20 cellular contexts compared by ENCODE assay signal in genomic region chr17:63142836-63143235, GRCh38.
"Had no signal": no experiment of that assay in that cellular context is flagged by ENCODE, and none has a peak within 500 bp of the region (broad histone marks: within the 10 kb centered on the region; RNA-seq: fewer than 3 reads in every experiment).

No MANE protein-coding gene starts in this region.

- H3K4me3 ChIP-seq: K562, SJCRH30, SK-N-MC had no signal

- H3K36me3 Mint-ChIP-seq: IgD-negative memory B cell had no signal

- H3K4me3 Mint-ChIP-seq: IgD-negative memory B cell had no signal

- H3K9ac ChIP-seq: KMS-11 had no signal

- DNase-seq: Kasumi-1, MM.1S, NCI-H1092 treated with DMSO at 0.1 percent for 48 hours, NCI-H1436, NCI-H187, NCI-H2029, NCI-H2081 treated with DMSO at 0.1 percent for 48 hours, NCI-H2171, NCI-H226, NCI-H446, NCI-H510A, NCI-H524 treated with DMSO at 0.1 percent for 48 hours, SHP77, SJCRH30 had no signal

- H3K36me3 ChIP-seq: SJCRH30 had no signal

- H3K9me3 ChIP-seq: SJCRH30 had no signal

- H3K27me3 Mint-ChIP-seq: IgD-negative memory B cell had no signal

- ATAC-seq: HepG2, K562 had no signal

- H3K27ac Mint-ChIP-seq: IgD-negative memory B cell had no signal

- H3K27me3 ChIP-seq: SJCRH30 had no signal

- H3K9me3 Mint-ChIP-seq: IgD-negative memory B cell had no signal

- H3K27ac ChIP-seq: KMS-11, RWPE1, SJCRH30, SK-N-MC had no signal
